In genomic region chr1:6258675-6259074, GRCh38 we compare ENCODE assay signal across 20 cellular contexts. TPM values are rescaled to one million over a fixed set of nuclear protein-coding genes. Genes with fewer than 3 reads are reported as not detected.
DNase-seq lines count a peak whose midpoint lies in the region; ATAC-seq and TF ChIP-seq lines count a peak whose summit lies in the region.
"Had no signal": no experiment of that assay in that cellular context is flagged by ENCODE, and none has a peak within 500 bp of the region (broad histone marks: within the 10 kb centered on the region; RNA-seq: fewer than 3 reads in every experiment).

No MANE protein-coding gene starts in this region.

- no peak for TF ChIP-seq CTCF in CD4-positive, alpha-beta T cell (IDR thresholded peaks at IDR 0.05)

- H3K36me3 Mint-ChIP-seq in CD4-positive, alpha-beta T cell (ENCODE audit: low read depth): no peaks in the 10 kb centered on the region
- H3K36me3 Mint-ChIP-seq in T-cell: no peaks in the 10 kb centered on the region

- WGBS in mesendoderm (ENCODE audit: extremely low coverage, insufficient coverage, low lambda C conversion rate): no CpG with 5 or more reads among the region's 10 CpGs

- intact Hi-C loops in CD4-positive, alpha-beta T cell (cut with DNase I, micrococcal nuclease): no loop called here
- intact Hi-C loops in left colon (cut with DNase I, micrococcal nuclease): loop anchor here in 1 of 2 donors (10.0 kb wide), 1 partner anchor 146 kb away; no protein-coding TSS in a partner anchor

- no peaks in the 10 kb centered on the region for H3K79me1 ChIP-seq in mesendoderm (ENCODE audit: low read length)

- H3K4me2 ChIP-seq in mesendoderm (ENCODE audit: low read length): no peak overlapping the region

- H2BK5ac ChIP-seq in mesendoderm (ENCODE audit: low read length): no peak overlapping the region

- no peak overlapping the region for H3K27ac ChIP-seq in CD4-positive, alpha-beta T cell (ENCODE audit: low read depth, low read length)
- H3K27ac ChIP-seq in mesendoderm (ENCODE audit: low read depth, low read length): no peak overlapping the region
- H3K27ac ChIP-seq: adrenal gland, gastrocnemius medialis, SK-N-MC had no signal

- H3K36me3 ChIP-seq in mesendoderm (ENCODE audit: control insufficient read depth, insufficient read depth, low read length): no peaks in the 10 kb centered on the region
- H3K36me3 ChIP-seq: adrenal gland, gastrocnemius medialis had no signal

- H3K27me3 ChIP-seq in CD4-positive, alpha-beta T cell (ENCODE audit: control insufficient read depth, insufficient read depth, low read length): peaks cover 13% of the 10 kb centered on the region
- H3K27me3 ChIP-seq in mesendoderm (ENCODE audit: insufficient read depth, low read length, poor library complexity): no peaks in the 10 kb centered on the region
- H3K27me3 ChIP-seq: adrenal gland had no signal

- H3K27ac Mint-ChIP-seq in CD4-positive, alpha-beta T cell: no peak overlapping the region
- no peak overlapping the region for H3K27ac Mint-ChIP-seq in T-cell
- H3K27ac Mint-ChIP-seq: stimulated activated naive CD8-positive, alpha-beta T cell treated with anti-CD3 and anti-CD28 coated beads, Interleukin-15, amount 100 ng/mL, for 72 hours had no signal

- H3K4me1 ChIP-seq in mesendoderm (ENCODE audit: control insufficient read depth, low read depth, low read length): no peaks in the 10 kb centered on the region

- DNase-seq in CD4-positive, alpha-beta T cell: no peak
- DNase-seq in T-cell: no peak
- peak in 1 of 2 donors; percentile 70 for DNase-seq in left colon
- DNase-seq in mesendoderm: no peak
- DNase-seq: activated CD4-positive, alpha-beta T cell treated with anti-CD3 and anti-CD28 coated beads, Interleukin-2, amount 50 U/mL, for 48 hours; activated T-cell treated with anti-CD3 and anti-CD28 coated beads, Interleukin-2, amount 50 U/mL, for 48 hours; adrenal gland; DMS 273 treated with DMSO at 0.1 percent for 48 hours; gastrocnemius medialis; HCEC 1CT; NCI-H1930; NCI-H510A; stimulated activated naive CD8-positive, alpha-beta T cell treated with anti-CD3 and anti-CD28 coated beads, Interleukin-15, amount 100 ng/mL, for 72 hours had no signal

- ATAC-seq in CD4-positive, alpha-beta T cell (ENCODE audit: poor library complexity): no peak
- ATAC-seq in T-cell (replicated peaks in 1 of 4) (no peak), left colon (peak; percentile 36), HG03159 (IDR thresholded peaks at IDR 0.05; ENCODE audit: unreplicated experiment) (no peak), GM18520 (IDR thresholded peaks at IDR 0.05; ENCODE audit: unreplicated experiment) (no peak)
- ATAC-seq: gastrocnemius medialis; stimulated activated naive CD8-positive, alpha-beta T cell treated with anti-CD3 and anti-CD28 coated beads, Interleukin-15, amount 100 ng/mL, for 72 hours had no signal

- H3K9me3 Mint-ChIP-seq in CD4-positive, alpha-beta T cell: no peaks in the 10 kb centered on the region
- no peaks in the 10 kb centered on the region for H3K9me3 Mint-ChIP-seq in T-cell
- H3K9me3 Mint-ChIP-seq: stimulated activated naive CD8-positive, alpha-beta T cell treated with anti-CD3 and anti-CD28 coated beads, Interleukin-15, amount 100 ng/mL, for 72 hours had no signal

- H3K56ac ChIP-seq in mesendoderm (ENCODE audit: low read length): no peak overlapping the region

- CTCF ChIA-PET in CD4-positive, alpha-beta T cell (lab: Charles Lee): no interaction called here
- CTCF ChIA-PET in T-cell (lab: Charles Lee): no interaction called here

- no peak overlapping the region for H3K18ac ChIP-seq in mesendoderm (ENCODE audit: low read length)

- peaks cover 11% of the 10 kb centered on the region for H3K27me3 Mint-ChIP-seq in CD4-positive, alpha-beta T cell
- H3K27me3 Mint-ChIP-seq in T-cell: peaks cover 4 to 17% of the 10 kb centered on the region in 2 donors

- no peak overlapping the region for H2BK15ac ChIP-seq in mesendoderm (replicated peaks; ENCODE audit: low read depth)

- no peak overlapping the region for H4K5ac ChIP-seq in mesendoderm (ENCODE audit: low read length)

- no peaks in the 10 kb centered on the region for H3K79me2 ChIP-seq in mesendoderm (ENCODE audit: control insufficient read depth, insufficient read depth, low read length)

- POLR2A ChIA-PET in CD4-positive, alpha-beta T cell (lab: Charles Lee): no interaction called here
- POLR2A ChIA-PET in T-cell (lab: Charles Lee): no interaction called here

- no peak overlapping the region for H3K4ac ChIP-seq in mesendoderm (ENCODE audit: low read depth, low read length)

- H2AK5ac ChIP-seq in mesendoderm (ENCODE audit: low read length): no peak overlapping the region

- H3K23ac ChIP-seq in mesendoderm (ENCODE audit: low read length): no peak overlapping the region

- no peak overlapping the region for H3K4me3 ChIP-seq in mesendoderm (ENCODE audit: low read length)
- H3K4me3 ChIP-seq: adrenal gland, gastrocnemius medialis, SK-N-MC had no signal

- peaks cover 4% of the 10 kb centered on the region for H3K4me1 Mint-ChIP-seq in CD4-positive, alpha-beta T cell (ENCODE audit: low read depth)
- H3K4me1 Mint-ChIP-seq in T-cell: peaks cover 2 to 11% (median 6%) of the 10 kb centered on the region in 3 donors

- no peaks in the 10 kb centered on the region for H3K9me3 ChIP-seq in CD4-positive, alpha-beta T cell (ENCODE audit: control insufficient read depth, low read length)
- H3K9me3 ChIP-seq: adrenal gland, gastrocnemius medialis had no signal

- H4K8ac ChIP-seq in mesendoderm (ENCODE audit: low read depth, low read length): no peak overlapping the region

- H3K9ac ChIP-seq in mesendoderm (ENCODE audit: low read length): no peak overlapping the region

- H2BK120ac ChIP-seq in mesendoderm (ENCODE audit: low read depth, low read length): no peak overlapping the region

- H3K4me3 Mint-ChIP-seq in CD4-positive, alpha-beta T cell: peak overlapping the region; percentile 77
- H3K4me3 Mint-ChIP-seq in T-cell: peak overlapping the region; percentile 56 to 62 (median 59)

RNA-seq across cellular contexts. Expression of gene GPR153, which starts 2.2 kb away (rescaled TPM):
- under 1 TPM; 0.14 to 0.19 TPM for total RNA-seq in CD4-positive, alpha-beta T cell
- total RNA-seq in T-cell (1 to 10 TPM in 1 of 5 donors, under 1 TPM in 4; 0.35 to 2.7 (median 0.72) TPM), left colon (10 to 100 TPM; 27.0 to 60.6 TPM)
- 0.87 TPM for polyA plus RNA-seq in mesendoderm (2013, experiment 1 of 2)
- 0.88 TPM for polyA plus RNA-seq in mesendoderm (2013, experiment 2 of 2)
- total RNA-seq: OCI-LY7 had no signal

RNA-seq across cellular contexts. Expression of gene HES3, which starts 14.7 kb away (rescaled TPM):
- total RNA-seq in CD4-positive, alpha-beta T cell: not detected
- not detected for total RNA-seq in T-cell
- total RNA-seq in left colon: not detected
- 0.27 TPM for polyA plus RNA-seq in mesendoderm (2013, experiment 1 of 2)
- 0.20 TPM for polyA plus RNA-seq in mesendoderm (2013, experiment 2 of 2)
- total RNA-seq: adrenal gland, gastrocnemius medialis, HT-29, liver, M059J, OCI-LY7 had no signal
- polyA plus RNA-seq: adrenal gland, liver had no signal

RNA-seq across cellular contexts. Expression of gene ICMT, which starts 22.9 kb away (rescaled TPM):
- total RNA-seq in CD4-positive, alpha-beta T cell: 1 to 10 TPM; 1.7 to 3.0 TPM
- total RNA-seq in T-cell: 10 to 100 TPM in 4 of 5 donors, 1 to 10 TPM in 1; 9.6 to 24.0 (median 20.7) TPM
- 10 to 100 TPM; 59.6 to 69.7 TPM for total RNA-seq in left colon
- polyA plus RNA-seq in mesendoderm (2013, experiment 1 of 2): 54.8 TPM
- 54.8 TPM for polyA plus RNA-seq in mesendoderm (2013, experiment 2 of 2)

RNA-seq across cellular contexts. Expression of gene RNF207, which starts 52.8 kb away (rescaled TPM):
- 1 to 10 TPM; 5.4 to 6.8 TPM for total RNA-seq in CD4-positive, alpha-beta T cell
- total RNA-seq in T-cell: 1 to 10 TPM; 4.7 to 9.7 (median 6.9) TPM
- total RNA-seq in left colon: 10 to 100 TPM; 40.8 to 65.3 TPM
- 0.31 TPM for polyA plus RNA-seq in mesendoderm (2013, experiment 1 of 2)
- 0.41 TPM for polyA plus RNA-seq in mesendoderm (2013, experiment 2 of 2)
- total RNA-seq: OCI-LY7 had no signal

RNA-seq across cellular contexts. Expression of gene RPL22, which starts 59.3 kb away (rescaled TPM):
- total RNA-seq in CD4-positive, alpha-beta T cell: 100 to 1,000 TPM; 620 to 652 TPM
- total RNA-seq in T-cell (100 to 1,000 TPM; 448 to 621 (median 462) TPM), left colon (100 to 1,000 TPM; 297 to 352 TPM)
- 1,162 TPM for polyA plus RNA-seq in mesendoderm (2013, experiment 1 of 2)
- polyA plus RNA-seq in mesendoderm (2013, experiment 2 of 2): 1,142 TPM

Comparison
In these comparisons a context has a peak if more than half of its experiments do, and no peak if none do; other contexts are left out.
1. RNA of gene GPR153, which starts 2.2 kb away (total RNA-seq): 27.0 to 60.6 TPM in left colon; 0.35 to 2.7 TPM in T-cell and 0.14 to 0.19 TPM in CD4-positive, alpha-beta T cell; every median in the first group is over 4 times any median in the second.